In genomic region chr15:40762919-40763800, GRCh38 we compare ENCODE assay signal across 8 cellular contexts. TPM values are rescaled to one million over a fixed set of nuclear protein-coding genes. Genes with fewer than 3 reads are reported as not detected.
A peak's percentile ranks its signal among the peaks of the same experiment; 100 is the strongest.
DNase-seq lines count a peak whose midpoint lies in the region; FAIRE-seq and TF ChIP-seq lines count a peak whose summit lies in the region.

No MANE protein-coding gene starts in this region.

- DNase-seq in SJSA1 (ENCODE audit: low read depth in 1 of 2, low spot score in 2 of 2) (peak; percentile 84 to 93), mammary epithelial cell (peak; percentile 50), keratinocyte (ENCODE audit: low read depth, low spot score) (no peak), NK-92 (lab: John Stamatoyannopoulos, UW; ENCODE audit: unreplicated experiment) (no peak), A172 (ENCODE audit: low spot score) (no peak)
- peak; percentile 47 for DNase-seq in stimulated activated CD4-positive, alpha-beta T cell treated with anti-CD3 and anti-CD28 coated beads, Interleukin-1b, Interleukin-23, amount 100 ng/mL, for 48 hours

- H3K4me3 ChIP-seq in GM12875 (ENCODE audit: low read depth, low read length) = peak overlapping the region; percentile 91
- peak overlapping the region; percentile 20 for H3K4me3 ChIP-seq in SJSA1
- H3K4me3 ChIP-seq in mammary epithelial cell (replicated peaks in 1 of 3; ENCODE audit: insufficient read depth in 1 of 3, low read depth in 2 of 3, low read length in 3 of 3) = peak overlapping the region in 2 of 3 experiments; percentile 27 to 46
- peak overlapping the region; percentile 31 to 61 (median 56) for H3K4me3 ChIP-seq in keratinocyte (ENCODE audit: control insufficient read depth in 2 of 3, extremely low read depth in 1 of 3, insufficient read depth in 2 of 3, low read depth in 1 of 3, low read length in 3 of 3)

- 23% methylated on average over 36 of the region's 55 CpGs for WGBS in mammary epithelial cell (ENCODE audit: low coverage, missing lambda C conversion rate)

- dilution Hi-C loops in mammary epithelial cell (cut with HindIII; ENCODE audit: low sequenced_read_pairs) = no loop called here
- dilution Hi-C loops in keratinocyte (cut with MboI; ENCODE audit: extremely low pct_ligation_motif_present, low sequenced_read_pairs) = no loop called here

- H3K9ac ChIP-seq in mammary epithelial cell (ENCODE audit: insufficient read depth, low read length) = no peak overlapping the region
- peak overlapping the region; percentile 55 for H3K9ac ChIP-seq in keratinocyte (ENCODE audit: control insufficient read depth, extremely low read depth, insufficient read depth, low read length)

- TF ChIP-seq CTCF in GM12875 (IDR thresholded peaks at IDR 0.05; ENCODE audit: borderline replicate concordance, insufficient read depth, low read depth, low read length) = no peak
- TF ChIP-seq CTCF in mammary epithelial cell (conservative IDR thresholded peaks at IDR 0.05 in 1 of 2, IDR thresholded peaks at IDR 0.05 in 1 of 2; ENCODE audit: extremely low read depth in 1 of 2, insufficient read depth in 1 of 2, low read depth in 1 of 2, low read length in 2 of 2) = no peak
- no peak for TF ChIP-seq CTCF in keratinocyte (optimal IDR thresholded peaks at IDR 0.05 in 1 of 3, IDR thresholded peaks at IDR 0.05 in 1 of 3, conservative IDR thresholded peaks at IDR 0.05 in 1 of 3; ENCODE audit: extremely low read depth in 1 of 3, insufficient read depth in 2 of 3, low read length in 3 of 3)

- H3K79me2 ChIP-seq in mammary epithelial cell (ENCODE audit: insufficient read depth, low read length) (no peaks in the 10 kb centered on the region), keratinocyte (ENCODE audit: control insufficient read depth, insufficient read depth, low read length) (no peaks in the 10 kb centered on the region)

- CTCF ChIA-PET in mammary epithelial cell (lab: Charles Lee; ENCODE audit: low non-redundant PET) = no interaction called here

- H3K27me3 ChIP-seq in SJSA1 (replicated peaks) = no peaks in the 10 kb centered on the region
- H3K27me3 ChIP-seq in mammary epithelial cell (ENCODE audit: insufficient read depth, low read length) = no peaks in the 10 kb centered on the region
- no peaks in the 10 kb centered on the region for H3K27me3 ChIP-seq in keratinocyte (ENCODE audit: control insufficient read depth, extremely low read depth, insufficient read depth, low read length)

- no peaks in the 10 kb centered on the region for H3K9me3 Mint-ChIP-seq in IgD-negative memory B cell

- no peak for FAIRE-seq in keratinocyte (lab: Jason Lieb, UNC)

- peaks cover 9 to 14% (median 11%) of the 10 kb centered on the region in 3 donors for H3K4me1 Mint-ChIP-seq in IgD-negative memory B cell

- in situ Hi-C loops in mammary epithelial cell (cut with MboI; ENCODE audit: low sequenced_read_pairs in 2 of 2) = no loop called here

- H3K4me3 Mint-ChIP-seq in IgD-negative memory B cell = peak overlapping the region; percentile 81 to 96 (median 90)

- no peaks in the 10 kb centered on the region for H3K36me3 Mint-ChIP-seq in IgD-negative memory B cell

- H3K9me1 ChIP-seq in keratinocyte (ENCODE audit: control insufficient read depth, extremely low read depth, insufficient read depth, low read length) = peaks cover 2% of the 10 kb centered on the region

- H3K4me1 ChIP-seq in SJSA1 (replicated peaks) (peaks cover 56% of the 10 kb centered on the region), mammary epithelial cell (ENCODE audit: insufficient read depth, low read length) (peaks cover 31% of the 10 kb centered on the region), keratinocyte (ENCODE audit: control insufficient read depth, extremely low read depth, insufficient read depth, low read length) (peaks cover 47% of the 10 kb centered on the region)

- H4K20me1 ChIP-seq in mammary epithelial cell (ENCODE audit: insufficient read depth, low read length) = no peaks in the 10 kb centered on the region
- H4K20me1 ChIP-seq in keratinocyte (ENCODE audit: control insufficient read depth, extremely low read depth, insufficient read depth, low read length) = no peaks in the 10 kb centered on the region

- H3K9me3 ChIP-seq in SJSA1 (replicated peaks) (no peaks in the 10 kb centered on the region), mammary epithelial cell (replicated peaks; ENCODE audit: insufficient read depth, low read length) (no peaks in the 10 kb centered on the region), keratinocyte (ENCODE audit: control insufficient read depth, low read depth, low read length) (no peaks in the 10 kb centered on the region)

- H3K27ac ChIP-seq in SJSA1 = no peak overlapping the region
- H3K27ac ChIP-seq in mammary epithelial cell (ENCODE audit: insufficient read depth, low read depth, low read length) = no peak overlapping the region
- no peak overlapping the region for H3K27ac ChIP-seq in keratinocyte (ENCODE audit: control insufficient read depth, insufficient read depth, low read length)

- no TSS peak for BruUV-seq in mammary epithelial cell (replicated peaks; lab: Mats Ljungman, UMichigan)

- H3K4me2 ChIP-seq in mammary epithelial cell (ENCODE audit: insufficient read depth, low read depth, low read length) = peak overlapping the region; percentile 89
- peak overlapping the region; percentile 86 for H3K4me2 ChIP-seq in keratinocyte (ENCODE audit: control insufficient read depth, extremely low read depth, insufficient read depth, low read depth, low read length)

- H2AFZ ChIP-seq in mammary epithelial cell (ENCODE audit: low read depth, low read length) (peak overlapping the region; percentile 77), keratinocyte (ENCODE audit: control insufficient read depth, low read length) (peak overlapping the region; percentile 76)

- H3K36me3 ChIP-seq in SJSA1 = peaks cover 14% of the 10 kb centered on the region
- H3K36me3 ChIP-seq in mammary epithelial cell (ENCODE audit: insufficient read depth, low read length) = no peaks in the 10 kb centered on the region
- peaks cover 0 to 2% of the 10 kb centered on the region in 2 experiments for H3K36me3 ChIP-seq in keratinocyte (ENCODE audit: control insufficient read depth in 2 of 2, extremely low read depth in 1 of 2, insufficient read depth in 2 of 2, low read length in 2 of 2)

- peak overlapping the region in 2 of 3 donors; percentile 59 to 80 for H3K27ac Mint-ChIP-seq in IgD-negative memory B cell

- peaks cover 2% of the 10 kb centered on the region for H3K27me3 Mint-ChIP-seq in IgD-negative memory B cell

- intact Hi-C loops in mammary epithelial cell (cut with micrococcal nuclease) = no loop called here

RNA-seq across cellular contexts. Expression of gene GCHFR, which starts 0.7 kb away (rescaled TPM):
- polyA plus RNA-seq in IgD-negative memory B cell (44.2 TPM), mammary epithelial cell (1.3 TPM), keratinocyte (1.6 to 3.1 TPM (median 2.7 TPM) in 3 replicates)
- 0.22 and 1.4 TPM in 2 replicates for total RNA-seq in SJSA1 (2014; rRNA removed; shearing (Covaris generic))
- 1 to 10 TPM; 1.0 to 1.2 TPM for total RNA-seq in mammary epithelial cell
- polyA minus RNA-seq in mammary epithelial cell (not detected), keratinocyte (1.1 to 5.1 TPM in 2 of 3 replicates, not detected in the other)
- polyA plus RNA-seq in keratinocyte (2011; ENCODE audit: low read depth) = 1.4 TPM
- 0.86 and 2.8 TPM in 2 replicates for polyA plus RNA-seq in keratinocyte (2011; cell fraction: cytosol; rRNA removed)
- 0.60 and 0.92 TPM in 2 replicates for polyA plus RNA-seq in keratinocyte (2011; cell fraction: nucleus; rRNA removed)
- 4.1 and 4.7 TPM in 2 replicates for polyA plus RNA-seq in keratinocyte (2012; ENCODE audit: low replicate concordance)
- polyA minus RNA-seq in keratinocyte (2011; cell fraction: cytosol; rRNA and poly(A)+ RNA removed) = 13.0 TPM
- polyA minus RNA-seq in keratinocyte (2011; cell fraction: nucleus; rRNA and poly(A)+ RNA removed) = 0.74 and 1.5 TPM in 2 replicates
- total RNA-seq in A172 (2014; rRNA removed; shearing (Covaris generic)) = 1.6 TPM in 1 of 2 replicates, not detected in the other

RNA-seq across cellular contexts. Expression of gene C15orf62, which starts 6.6 kb away (rescaled TPM):
- polyA plus RNA-seq in IgD-negative memory B cell = 0.09 TPM
- total RNA-seq in SJSA1 (2014; rRNA removed; shearing (Covaris generic)) = 0.03 TPM in 1 of 2 replicates, not detected in the other
- under 1 TPM in 1 of 2 donors, not detected in 1; 0.21 TPM for total RNA-seq in mammary epithelial cell
- 0.05 TPM for polyA plus RNA-seq in mammary epithelial cell
- not detected for polyA minus RNA-seq in mammary epithelial cell
- 0.09 to 0.15 TPM (median 0.14 TPM) in 3 replicates for polyA plus RNA-seq in keratinocyte
- 1.9 TPM for polyA plus RNA-seq in keratinocyte (2011; ENCODE audit: low read depth)
- polyA plus RNA-seq in keratinocyte (2011; cell fraction: cytosol; rRNA removed) = 0.05 and 0.09 TPM in 2 replicates
- 0.11 and 0.25 TPM in 2 replicates for polyA plus RNA-seq in keratinocyte (2011; cell fraction: nucleus; rRNA removed)
- 0.42 and 5.3 TPM in 2 replicates for polyA plus RNA-seq in keratinocyte (2012; ENCODE audit: low replicate concordance)
- not detected in 3 replicates for polyA minus RNA-seq in keratinocyte
- not detected for polyA minus RNA-seq in keratinocyte (2011; cell fraction: cytosol; rRNA and poly(A)+ RNA removed)
- polyA minus RNA-seq in keratinocyte (2011; cell fraction: nucleus; rRNA and poly(A)+ RNA removed) = 0.21 TPM in 1 of 2 replicates, not detected in the other
- 0.09 and 0.31 TPM in 2 replicates for total RNA-seq in A172 (2014; rRNA removed; shearing (Covaris generic))

RNA-seq across cellular contexts. Expression of gene RMDN3, which starts 8.1 kb away (rescaled TPM):
- polyA plus RNA-seq in IgD-negative memory B cell = 18.3 TPM
- total RNA-seq in SJSA1 (2014; rRNA removed; shearing (Covaris generic)) = 23.8 and 37.7 TPM in 2 replicates
- total RNA-seq in mammary epithelial cell = 10 to 100 TPM; 18.2 to 34.5 TPM
- 18.9 TPM for polyA plus RNA-seq in mammary epithelial cell
- polyA minus RNA-seq in mammary epithelial cell = 12.1 TPM
- polyA plus RNA-seq in keratinocyte = 22.2 to 23.0 TPM (median 22.2 TPM) in 3 replicates
- polyA plus RNA-seq in keratinocyte (2011; ENCODE audit: low read depth) = 28.4 TPM
- polyA plus RNA-seq in keratinocyte (2011; cell fraction: cytosol; rRNA removed) = 16.8 and 18.4 TPM in 2 replicates
- polyA plus RNA-seq in keratinocyte (2011; cell fraction: nucleus; rRNA removed) = 46.3 and 51.4 TPM in 2 replicates
- polyA plus RNA-seq in keratinocyte (2012; ENCODE audit: low replicate concordance) = 22.8 and 24.5 TPM in 2 replicates
- 9.7 to 20.6 TPM (median 13.9 TPM) in 3 replicates for polyA minus RNA-seq in keratinocyte
- 21.9 TPM for polyA minus RNA-seq in keratinocyte (2011; cell fraction: cytosol; rRNA and poly(A)+ RNA removed)
- 16.2 and 19.2 TPM in 2 replicates for polyA minus RNA-seq in keratinocyte (2011; cell fraction: nucleus; rRNA and poly(A)+ RNA removed)
- total RNA-seq in A172 (2014; rRNA removed; shearing (Covaris generic)) = 19.3 and 20.2 TPM in 2 replicates

RNA-seq across cellular contexts. Expression of gene ZFYVE19, which starts 43.7 kb away (rescaled TPM):
- polyA plus RNA-seq in IgD-negative memory B cell (16.0 TPM), mammary epithelial cell (36.6 TPM), keratinocyte (19.0 to 26.2 TPM (median 24.5 TPM) in 3 replicates)
- 33.8 and 39.2 TPM in 2 replicates for total RNA-seq in SJSA1 (2014; rRNA removed; shearing (Covaris generic))
- 10 to 100 TPM; 20.2 to 21.2 TPM for total RNA-seq in mammary epithelial cell
- polyA minus RNA-seq in mammary epithelial cell (40.3 TPM), keratinocyte (16.5 to 25.4 TPM (median 21.4 TPM) in 3 replicates)
- 15.2 TPM for polyA plus RNA-seq in keratinocyte (2011; ENCODE audit: low read depth)
- 17.0 and 20.2 TPM in 2 replicates for polyA plus RNA-seq in keratinocyte (2011; cell fraction: cytosol; rRNA removed)
- 57.4 and 64.0 TPM in 2 replicates for polyA plus RNA-seq in keratinocyte (2011; cell fraction: nucleus; rRNA removed)
- polyA plus RNA-seq in keratinocyte (2012; ENCODE audit: low replicate concordance) = 14.6 and 15.8 TPM in 2 replicates
- polyA minus RNA-seq in keratinocyte (2011; cell fraction: cytosol; rRNA and poly(A)+ RNA removed) = 17.8 TPM
- 8.5 and 9.8 TPM in 2 replicates for polyA minus RNA-seq in keratinocyte (2011; cell fraction: nucleus; rRNA and poly(A)+ RNA removed)
- 24.6 and 36.2 TPM in 2 replicates for total RNA-seq in A172 (2014; rRNA removed; shearing (Covaris generic))

RNA-seq across cellular contexts. Expression of gene DNAJC17, which starts 44.1 kb away (rescaled TPM):
- 34.0 TPM for polyA plus RNA-seq in IgD-negative memory B cell
- 51.5 and 51.7 TPM in 2 replicates for total RNA-seq in SJSA1 (2014; rRNA removed; shearing (Covaris generic))
- 10 to 100 TPM; 12.0 to 40.9 TPM for total RNA-seq in mammary epithelial cell
- polyA plus RNA-seq in mammary epithelial cell = 48.4 TPM
- polyA minus RNA-seq in mammary epithelial cell = 31.5 TPM
- 27.0 to 55.9 TPM (median 35.3 TPM) in 3 replicates for polyA plus RNA-seq in keratinocyte
- 23.6 TPM for polyA plus RNA-seq in keratinocyte (2011; ENCODE audit: low read depth)
- polyA plus RNA-seq in keratinocyte (2011; cell fraction: cytosol; rRNA removed) = 30.6 and 31.7 TPM in 2 replicates
- 65.7 and 71.0 TPM in 2 replicates for polyA plus RNA-seq in keratinocyte (2011; cell fraction: nucleus; rRNA removed)
- polyA plus RNA-seq in keratinocyte (2012; ENCODE audit: low replicate concordance) = 23.2 and 38.5 TPM in 2 replicates
- polyA minus RNA-seq in keratinocyte = 10.5 to 21.2 TPM (median 19.7 TPM) in 3 replicates
- 13.8 TPM for polyA minus RNA-seq in keratinocyte (2011; cell fraction: cytosol; rRNA and poly(A)+ RNA removed)
- 8.0 and 8.5 TPM in 2 replicates for polyA minus RNA-seq in keratinocyte (2011; cell fraction: nucleus; rRNA and poly(A)+ RNA removed)
- 36.8 and 63.8 TPM in 2 replicates for total RNA-seq in A172 (2014; rRNA removed; shearing (Covaris generic))

Comparison
In these comparisons a context has a peak if more than half of its experiments do, and no peak if none do; other contexts are left out.
1. H3K4me3 ChIP-seq: peak in every context shown above with its lines; median percentile 91 in GM12875; 56 in keratinocyte; 36 in mammary epithelial cell; 20 in SJSA1.
2. DNase-seq: peak in SJSA1 (2 of 2), mammary epithelial cell (single experiment) and stimulated activated CD4-positive, alpha-beta T cell treated with anti-CD3 and anti-CD28 coated beads, Interleukin-1b, Interleukin-23, amount 100 ng/mL, for 48 hours (single experiment); none in keratinocyte (single experiment), NK-92 (single experiment) and A172 (single experiment).